20 cellular contexts compared by ENCODE assay signal in the genomic region with DNA sequence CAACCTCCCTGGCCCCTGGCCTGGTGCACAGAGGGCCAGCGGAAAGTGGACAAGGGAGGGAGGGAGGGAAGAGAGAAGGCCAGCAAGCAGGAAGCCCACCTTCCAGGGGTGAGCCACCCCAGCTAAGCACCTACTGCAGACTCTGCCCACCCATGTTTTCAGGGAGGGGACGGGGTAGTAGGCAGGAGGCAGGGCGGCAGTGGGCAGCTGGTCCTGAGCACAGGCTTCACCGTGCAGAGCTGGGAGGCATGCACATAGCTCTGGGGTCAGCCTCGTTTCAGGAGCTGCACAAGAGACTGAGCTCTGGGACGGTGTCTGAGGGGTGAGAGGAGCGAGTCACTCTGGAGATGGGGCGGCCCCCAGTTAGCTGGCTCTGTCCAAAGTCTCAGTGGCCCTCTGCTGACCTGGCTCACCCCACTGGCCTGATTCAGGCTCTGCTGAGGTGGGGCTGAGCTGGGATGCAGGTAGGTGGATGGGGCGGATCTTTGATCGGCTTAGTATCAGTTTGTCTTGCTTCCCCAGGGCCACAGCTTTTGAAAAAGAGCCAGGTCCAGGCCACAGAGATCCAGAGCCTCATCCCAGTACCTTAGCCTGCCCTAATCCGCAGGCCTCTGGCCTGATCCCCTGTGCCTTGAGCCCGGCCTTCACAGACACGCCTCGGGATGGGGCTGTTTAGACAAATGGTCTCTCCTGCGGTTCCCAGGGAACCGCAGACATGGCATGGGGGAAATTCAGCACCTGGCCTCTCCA. TPM values are rescaled to one million over a fixed set of nuclear protein-coding genes. Genes with fewer than 3 reads are reported as not detected.
"Had no signal": no experiment of that assay in that cellular context is flagged by ENCODE, and none has a peak within 500 bp of the region (broad histone marks: within the 10 kb centered on the region; RNA-seq: fewer than 3 reads in every experiment).

No MANE protein-coding gene starts in this region.

- H3K27ac ChIP-seq: foreskin keratinocyte, hepatocyte, left ventricle myocardium inferior, VCaP had no signal

- H3K4me3 ChIP-seq: hepatocyte, left ventricle myocardium inferior, upper lobe of left lung had no signal

- H3K4me3 Mint-ChIP-seq: activated T-helper 17 cell treated with anti-CD3 and anti-CD28 coated beads, Interleukin-2, amount 50 U/mL, for 72 hours had no signal

- DNase-seq: activated naive CD4-positive, alpha-beta T cell treated with Interleukin-2 at 50 U/mL for 16 hours; activated T-cell treated with anti-CD3 and anti-CD28 coated beads, Interleukin-2, amount 50 U/mL, for 1 hour; amygdala; cortex of kidney; effector CD4-positive, alpha-beta T cell; foreskin keratinocyte; glutamatergic neuron; left ventricle myocardium inferior; mammary epithelial cell; retina; SK-N-SH; stimulated activated CD4-positive, alpha-beta T cell treated with anti-CD3 and anti-CD28 coated beads, Interleukin-4, amount 100 ng/mL, for 24 hours; stimulated activated naive CD8-positive, alpha-beta T cell treated with anti-CD3 and anti-CD28 coated beads, Interleukin-15, Interleukin-2, amounts not matched to agents 100 U/mL and 50 U/mL, for 24 hours; upper lobe of left lung had no signal

- H3K4me1 ChIP-seq: foreskin keratinocyte had no signal

- ATAC-seq: activated T-helper 17 cell treated with anti-CD3 and anti-CD28 coated beads, Interleukin-2, amount 50 U/mL, for 72 hours; foreskin keratinocyte; stimulated activated naive CD8-positive, alpha-beta T cell treated with anti-CD3 and anti-CD28 coated beads, Interleukin-15, Interleukin-2, amounts not matched to agents 100 U/mL and 50 U/mL, for 24 hours had no signal

- H3K27me3 Mint-ChIP-seq: activated T-helper 17 cell treated with anti-CD3 and anti-CD28 coated beads, Interleukin-2, amount 50 U/mL, for 72 hours had no signal

- H3K27ac Mint-ChIP-seq: activated T-helper 17 cell treated with anti-CD3 and anti-CD28 coated beads, Interleukin-2, amount 50 U/mL, for 72 hours; progenitor cell of endocrine pancreas had no signal

- H3K9me3 ChIP-seq: left ventricle myocardium inferior, SK-N-SH, upper lobe of left lung had no signal

- H3K9me3 Mint-ChIP-seq: activated T-helper 17 cell treated with anti-CD3 and anti-CD28 coated beads, Interleukin-2, amount 50 U/mL, for 72 hours had no signal

- H3K36me3 ChIP-seq: left ventricle myocardium inferior, upper lobe of left lung had no signal

RNA-seq across cellular contexts. Expression of a gene that starts 3.7 kb away (rescaled TPM):
- total RNA-seq: bronchial epithelial cell, foreskin keratinocyte, mammary epithelial cell, progenitor cell of endocrine pancreas had no signal
- polyA plus RNA-seq: foreskin keratinocyte, mammary epithelial cell, neural cell, SK-N-SH had no signal
